11 cellular contexts compared by ENCODE assay signal in the genomic region with DNA sequence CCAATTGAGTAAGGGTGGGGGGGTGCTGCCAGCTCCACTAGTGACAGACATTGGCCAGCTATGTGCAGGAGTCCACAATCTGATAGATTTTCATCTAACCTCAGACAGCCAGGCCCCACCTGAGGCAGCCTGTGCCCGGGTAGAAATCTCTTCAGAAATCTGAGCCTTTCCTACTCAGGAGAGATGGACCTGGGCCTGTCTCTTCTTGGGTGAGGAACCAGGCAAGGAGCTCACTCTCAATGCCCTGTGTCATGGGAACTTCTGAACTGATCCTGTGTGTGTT.
DNase-seq lines count a peak whose midpoint lies in the region; ATAC-seq and TF ChIP-seq lines count a peak whose summit lies in the region.
"Had no signal": no experiment of that assay in that cellular context is flagged by ENCODE, and none has a peak within 500 bp of the region (broad histone marks: within the 10 kb centered on the region; RNA-seq: fewer than 3 reads in every experiment).

No MANE protein-coding gene starts in this region.

- H3F3A ChIP-seq in GM23248 (ENCODE audit: insufficient read depth) (no peaks in the 10 kb centered on the region; the same call in 1 of the 2 replicates), PC-9 (ENCODE audit: insufficient read depth, low read depth) (peaks cover 45% of the 10 kb centered on the region), smooth muscle cell (ENCODE audit: low read depth) (no peaks in the 10 kb centered on the region)

- peaks cover 74% of the 10 kb centered on the region for H3K79me2 ChIP-seq in GM23248 (ENCODE audit: insufficient read depth)
- peaks cover 78% of the 10 kb centered on the region for H3K79me2 ChIP-seq in PC-9 (ENCODE audit: low read depth)
- H3K79me2 ChIP-seq in smooth muscle cell (ENCODE audit: low read depth), result peaks cover 75% of the 10 kb centered on the region

- CTCF ChIA-PET in PC-9 (lab: Charles Lee), result interaction anchor here (0.6 kb wide), 2 partner anchors 209 to 497 kb away, joined by 3 to 9 read pairs; no protein-coding TSS in a partner anchor

- BruUV-seq in PC-9 (replicated peaks; lab: Mats Ljungman, UMichigan), result no TSS peak

- H3K4me2 ChIP-seq in GM23248 (ENCODE audit: unreplicated experiment) (no peak overlapping the region), PC-9 (peak overlapping the region; percentile 64), smooth muscle cell (no peak overlapping the region)

- H4K20me1 ChIP-seq in GM23248 (ENCODE audit: insufficient read depth) (no peaks in the 10 kb centered on the region), PC-9 (ENCODE audit: insufficient read depth) (no peaks in the 10 kb centered on the region), smooth muscle cell (ENCODE audit: low read depth) (peaks cover 88% of the 10 kb centered on the region)

- H3K4me1 ChIP-seq in GM23248 (ENCODE audit: insufficient read depth), result peaks cover 18% of the 10 kb centered on the region
- H3K4me1 ChIP-seq in PC-9 (replicated peaks; ENCODE audit: insufficient read depth), result peaks cover 56% of the 10 kb centered on the region
- H3K4me1 ChIP-seq in gastroesophageal sphincter, result peaks cover 36 to 88% (median 50%) of the 10 kb centered on the region in 3 donors
- H3K4me1 ChIP-seq in smooth muscle cell (ENCODE audit: low read depth), result peaks cover 4% of the 10 kb centered on the region

- H3K27me3 ChIP-seq in GM23248 (replicated peaks; ENCODE audit: insufficient read depth) (no peaks in the 10 kb centered on the region), PC-9 (ENCODE audit: insufficient read depth, low read depth) (no peaks in the 10 kb centered on the region), gastroesophageal sphincter (no peaks in the 10 kb centered on the region), smooth muscle cell (ENCODE audit: low read depth) (no peaks in the 10 kb centered on the region)

- no peak for TF ChIP-seq POLR2A in gastroesophageal sphincter (IDR thresholded peaks at IDR 0.05)

- POLR2A ChIA-PET in PC-9 (lab: Charles Lee; ENCODE audit: unreplicated experiment), result interaction anchor here (0.6 to 0.7 kb wide), 3 partner anchors 104 to 980 kb away, joined by 3 to 31 read pairs (median 16); no protein-coding TSS in a partner anchor

- no peak for TF ChIP-seq CTCF in PC-9 (conservative IDR thresholded peaks at IDR 0.05)
- TF ChIP-seq CTCF in gastroesophageal sphincter (IDR thresholded peaks at IDR 0.05), result no peak
- TF ChIP-seq CTCF in smooth muscle cell (IDR thresholded peaks at IDR 0.05; ENCODE audit: borderline replicate concordance, insufficient read depth, poor library complexity, severe bottlenecking), result no peak
- TF ChIP-seq CTCF in GM13977 (IDR thresholded peaks at IDR 0.05; ENCODE audit: extremely low read depth, insufficient read depth, missing control alignments), result no peak

- DNase-seq in GM23248 (no peak), PC-9 (peak in 1 of 2 experiments; percentile 30), smooth muscle cell (lab: John Stamatoyannopoulos, UW; ENCODE audit: unreplicated experiment) (no peak), OCI-M1 (lab: John Stamatoyannopoulos, UW) (no peak), GM13977 (ENCODE audit: low spot score) (no peak)
- DNase-seq: activated CD4-positive, alpha-beta memory T cell treated with anti-CD3 and anti-CD28 coated beads for 36 hours; mucosa of descending colon; NCI-H146 had no signal

- H3K4me3 ChIP-seq in GM23248 (no peak overlapping the region), PC-9 (no peak overlapping the region), gastroesophageal sphincter (no peak overlapping the region), smooth muscle cell (no peak overlapping the region)
- H3K4me3 ChIP-seq: mucosa of descending colon, prostate gland had no signal

- intact Hi-C loops in PC-9 (cut with micrococcal nuclease; ENCODE audit: unreplicated experiment), result no loop called here

- H3K9me3 ChIP-seq in GM23248 (ENCODE audit: low read depth) (no peaks in the 10 kb centered on the region), PC-9 (ENCODE audit: insufficient read depth, low read depth) (no peaks in the 10 kb centered on the region), gastroesophageal sphincter (no peaks in the 10 kb centered on the region), smooth muscle cell (replicated peaks; ENCODE audit: low read depth) (no peaks in the 10 kb centered on the region)
- H3K9me3 ChIP-seq: mucosa of descending colon, prostate gland had no signal

- H3K9me2 ChIP-seq in GM23248 (ENCODE audit: insufficient read depth) (no peaks in the 10 kb centered on the region), PC-9 (ENCODE audit: insufficient read depth) (no peaks in the 10 kb centered on the region)

- H3K9ac ChIP-seq in GM23248 (0 out of 2 replicates have a peak overlapping the region, but pooled peaks have one; percentile 31), smooth muscle cell (ENCODE audit: low read depth) (no peak overlapping the region)

- no peak overlapping the region for H2AFZ ChIP-seq in GM23248
- no peak overlapping the region for H2AFZ ChIP-seq in PC-9
- H2AFZ ChIP-seq in smooth muscle cell (ENCODE audit: low read depth), result no peak overlapping the region

- in situ Hi-C loops in GM23248 (cut with MboI) (no loop called here), GM13977 (cut with MboI; ENCODE audit: low pct_unique_long_range_greater_than_20kb, low sequenced_read_pairs, unreplicated experiment) (no loop called here)

- H3K36me3 ChIP-seq in GM23248 (ENCODE audit: low read depth), result 0 out of 2 replicates have a peak, but pooled peaks cover 2% of the 10 kb centered on the region
- peaks cover 17% of the 10 kb centered on the region for H3K36me3 ChIP-seq in PC-9 (ENCODE audit: low read depth)
- H3K36me3 ChIP-seq in gastroesophageal sphincter, result no peaks in the 10 kb centered on the region
- H3K36me3 ChIP-seq in smooth muscle cell (ENCODE audit: low read depth), result no peaks in the 10 kb centered on the region
- H3K36me3 ChIP-seq: prostate gland had no signal

- 45 to 56% methylated on average over 1 of the region's 1 CpG for WGBS in GM23248 (ENCODE audit: low coverage in 1 of 2, low lambda C conversion rate in 2 of 2, missing lambda C conversion rate in 2 of 2), 2 experiments
- WGBS in gastroesophageal sphincter (ENCODE audit: low coverage in 1 of 2), 2 donors, result no CpG with 5 or more reads among the region's 1 CpG
- WGBS in smooth muscle cell (ENCODE audit: low lambda C conversion rate), result 75% methylated on average over 1 of the region's 1 CpG

- no peak for TF ChIP-seq EP300 in gastroesophageal sphincter (IDR thresholded peaks at IDR 0.05)

- H3K27ac ChIP-seq in GM23248, result peak overlapping the region; percentile 39; the same call in 1 of the 2 replicates
- H3K27ac ChIP-seq in PC-9, result peak overlapping the region; percentile 96
- peak overlapping the region in 3 of 4 donors; percentile 78 to 84 (median 81) for H3K27ac ChIP-seq in gastroesophageal sphincter
- peak overlapping the region; percentile 46 for H3K27ac ChIP-seq in smooth muscle cell (ENCODE audit: low read depth)

- no peak for ATAC-seq in gastroesophageal sphincter
- no peak for ATAC-seq in HG02571 (IDR thresholded peaks at IDR 0.05; ENCODE audit: unreplicated experiment)
- ATAC-seq: mucosa of descending colon had no signal

Comparison
In these comparisons a context has a peak if more than half of its experiments do, and no peak if none do; other contexts are left out.
1. H3K27ac ChIP-seq: peak in every context shown above with its lines; median percentile 96 in PC-9; 81 in gastroesophageal sphincter; 46 in smooth muscle cell; 39 in GM23248.